ENCODE assay signal across 1 cellular context in the genomic region with DNA sequence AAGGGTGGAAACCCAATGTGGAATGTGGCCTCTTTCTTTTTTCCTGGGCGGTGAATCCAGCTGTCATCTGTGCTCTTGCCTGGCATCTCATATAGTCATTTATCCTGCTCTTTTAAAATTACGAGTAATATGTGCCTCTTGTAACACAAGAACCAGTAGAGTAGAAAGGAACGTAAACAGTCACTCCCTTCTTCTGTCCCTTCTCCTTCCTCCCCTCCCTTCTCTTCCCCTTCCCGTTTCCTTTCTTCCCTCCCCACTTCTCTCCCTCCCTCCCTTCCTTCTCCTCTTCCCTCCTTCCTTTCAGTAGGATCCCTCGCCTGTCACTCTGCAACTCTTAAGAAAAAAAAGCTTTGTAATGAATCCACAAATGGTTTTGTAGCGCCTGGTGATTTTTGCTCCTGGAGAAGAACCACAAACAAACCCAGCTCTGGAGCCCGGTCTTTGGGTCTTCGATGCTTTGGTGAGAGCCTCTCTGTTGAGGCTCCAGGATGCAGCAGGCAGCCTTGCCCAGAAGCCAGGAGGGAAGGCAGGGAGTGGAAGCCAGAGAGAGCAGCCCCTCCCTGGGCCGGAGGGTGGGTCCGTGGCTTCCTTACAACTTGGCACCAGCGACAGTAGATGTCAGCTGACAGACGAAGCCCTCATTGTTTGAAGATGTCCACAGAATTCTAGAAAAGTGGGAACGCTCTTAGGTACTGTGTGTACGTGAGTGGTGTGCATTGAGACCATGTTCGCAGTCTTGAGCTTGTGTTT.
TF ChIP-seq lines count a peak whose summit lies in the region.

No MANE protein-coding gene starts in this region.

TF ChIP-seq in HepG2, 621 proteins besides CTCF, POLR2A, EP300 and RAD21 (continued from another document):
- TF ChIP-seq ZNF121 (CRISPR knock-in tag; IDR thresholded peaks at IDR 0.05) (no peak), ATF7 (IDR thresholded peaks at IDR 0.05) (no peak), ATF7 (CRISPR knock-in tag; IDR thresholded peaks at IDR 0.05) (no peak), CC2D1A (CRISPR knock-in tag; IDR thresholded peaks at IDR 0.05) (no peak), PCBP2 (optimal IDR thresholded peaks at IDR 0.05; ENCODE audit: low read depth, low read length, poor library complexity, severe bottlenecking) (peak; percentile 87)
- TF ChIP-seq, protein P1, sequence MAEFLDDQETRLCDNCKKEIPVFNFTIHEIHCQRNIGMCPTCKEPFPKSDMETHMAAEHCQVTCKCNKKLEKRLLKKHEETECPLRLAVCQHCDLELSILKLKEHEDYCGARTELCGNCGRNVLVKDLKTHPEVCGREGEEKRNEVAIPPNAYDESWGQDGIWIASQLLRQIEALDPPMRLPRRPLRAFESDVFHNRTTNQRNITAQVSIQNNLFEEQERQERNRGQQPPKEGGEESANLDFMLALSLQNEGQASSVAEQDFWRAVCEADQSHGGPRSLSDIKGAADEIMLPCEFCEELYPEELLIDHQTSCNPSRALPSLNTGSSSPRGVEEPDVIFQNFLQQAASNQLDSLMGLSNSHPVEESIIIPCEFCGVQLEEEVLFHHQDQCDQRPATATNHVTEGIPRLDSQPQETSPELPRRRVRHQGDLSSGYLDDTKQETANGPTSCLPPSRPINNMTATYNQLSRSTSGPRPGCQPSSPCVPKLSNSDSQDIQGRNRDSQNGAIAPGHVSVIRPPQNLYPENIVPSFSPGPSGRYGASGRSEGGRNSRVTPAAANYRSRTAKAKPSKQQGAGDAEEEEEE (CRISPR knock-in tag; IDR thresholded peaks at IDR 0.05; ENCODE audit: borderline replicate concordance) = no peak
